Comparison of ENCODE assay signal across 15 cellular contexts in the genomic region with DNA sequence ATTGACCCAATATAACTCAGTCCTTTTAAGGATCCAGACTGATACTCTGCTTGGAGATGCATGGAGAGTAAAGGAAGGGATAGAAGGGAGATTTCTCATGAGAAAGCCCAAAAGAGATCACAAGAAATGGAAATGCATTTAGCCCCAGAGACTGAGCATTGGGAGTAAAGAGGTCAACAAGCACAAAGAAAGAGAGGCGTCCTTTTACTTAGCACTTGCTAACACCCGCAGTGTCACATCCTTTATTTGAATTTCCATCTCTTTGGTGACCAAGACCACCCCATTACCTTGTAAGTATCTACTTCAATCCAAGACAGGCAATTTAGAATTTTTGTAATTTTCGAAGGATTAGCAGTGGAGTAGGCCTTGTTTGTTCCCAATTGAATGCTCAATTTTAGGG.
A peak's percentile ranks its signal among the peaks of the same experiment; 100 is the strongest.
DNase-seq lines count a peak whose midpoint lies in the region; ATAC-seq and TF ChIP-seq lines count a peak whose summit lies in the region.
"Had no signal": no experiment of that assay in that cellular context is flagged by ENCODE, and none has a peak within 500 bp of the region (broad histone marks: within the 10 kb centered on the region; RNA-seq: fewer than 3 reads in every experiment).

No MANE protein-coding gene starts in this region.

- H3K9me2 ChIP-seq in GM23338 (ENCODE audit: insufficient read depth), result no peaks in the 10 kb centered on the region

- peaks cover 10% of the 10 kb centered on the region; the same call in 2 of the 3 replicates for H3K4me1 Mint-ChIP-seq in GM23338
- H3K4me1 Mint-ChIP-seq in neural progenitor cell, result peaks cover 12% of the 10 kb centered on the region
- H3K4me1 Mint-ChIP-seq: CD4-positive, CD25-positive, alpha-beta regulatory T cell had no signal

- no peak overlapping the region for H3K9ac ChIP-seq in neural progenitor cell
- H3K9ac ChIP-seq: BLaER1 treated with 17β-estradiol and CSF1 and Interleukin-3, amounts not matched to agents 10 nM and 100 nM; KMS-11 had no signal

- TF ChIP-seq CTCF in GM23338 (conservative IDR thresholded peaks at IDR 0.05; ENCODE audit: low read depth in 2 of 2) (no peak), neural progenitor cell (IDR thresholded peaks at IDR 0.05) (no peak)

- H3K27me3 ChIP-seq in GM23338 (ENCODE audit: insufficient read depth) (no peaks in the 10 kb centered on the region), neural progenitor cell (no peaks in the 10 kb centered on the region)
- H3K27me3 ChIP-seq: BLaER1 treated with 17β-estradiol and CSF1 and Interleukin-3, amounts not matched to agents 10 nM and 100 nM had no signal

- H3K4me3 Mint-ChIP-seq in GM23338 (no peak overlapping the region), neural progenitor cell (no peak overlapping the region)
- H3K4me3 Mint-ChIP-seq: CD4-positive, CD25-positive, alpha-beta regulatory T cell had no signal

- H3K4me1 ChIP-seq in GM23338 (ENCODE audit: insufficient read depth) (peaks cover 13% of the 10 kb centered on the region), neural progenitor cell (peaks cover 14% of the 10 kb centered on the region)

- no peak for TF ChIP-seq POLR2A in GM18505 (IDR thresholded peaks at IDR 0.05; ENCODE audit: borderline replicate concordance, extremely low read depth, insufficient read depth, insufficient read length)

- H3F3A ChIP-seq in GM23338 (replicated peaks; ENCODE audit: low read depth) (no peaks in the 10 kb centered on the region), neural progenitor cell (ENCODE audit: low read depth) (no peaks in the 10 kb centered on the region)

- H3K27ac ChIP-seq in GM23338 (ENCODE audit: low read depth) (no peak overlapping the region), neural progenitor cell (no peak overlapping the region)
- H3K27ac ChIP-seq: BLaER1 treated with 17β-estradiol and CSF1 and Interleukin-3, amounts not matched to agents 10 nM and 100 nM; KMS-11 had no signal

- H3K9me3 Mint-ChIP-seq in GM23338 (no peaks in the 10 kb centered on the region), neural progenitor cell (peaks cover 6% of the 10 kb centered on the region)

- H3K27ac Mint-ChIP-seq in GM23338 (no peak overlapping the region; the same call in 1 of the 2 replicates), neural progenitor cell (no peak overlapping the region)
- H3K27ac Mint-ChIP-seq: CD4-positive, CD25-positive, alpha-beta regulatory T cell had no signal

- H3K4me3 ChIP-seq in GM23338 (no peak overlapping the region), neural progenitor cell (no peak overlapping the region)
- H3K4me3 ChIP-seq: BLaER1 treated with 17β-estradiol and CSF1 and Interleukin-3, amounts not matched to agents 10 nM and 100 nM had no signal

- DNase-seq in GM23338 (ENCODE audit: low spot score), result peak; percentile 46
- peak; percentile 25 for DNase-seq in NCI-H2227 treated with DMSO at 0.1 percent for 48 hours (lab: John Stamatoyannopoulos, UW)
- DNase-seq in iPS DF 19.7 (ENCODE audit: low read depth, low spot score), result peak; percentile 30
- DNase-seq in neural progenitor cell (ENCODE audit: low spot score), result peak; percentile 16
- DNase-seq in NCI-H69 (lab: John Stamatoyannopoulos, UW), result no peak
- no peak for DNase-seq in AG08396 (ENCODE audit: low spot score)
- DNase-seq: 8988T; Calu3; CD4-positive, CD25-positive, alpha-beta regulatory T cell; DMS 273 treated with DMSO at 0.1 percent for 48 hours; DMS79 had no signal

- H3K79me2 ChIP-seq in GM23338 (replicated peaks; ENCODE audit: insufficient read depth), result no peaks in the 10 kb centered on the region
- no peaks in the 10 kb centered on the region for H3K79me2 ChIP-seq in neural progenitor cell (ENCODE audit: low read depth)

- no peaks in the 10 kb centered on the region for H3K9me3 ChIP-seq in neural progenitor cell (ENCODE audit: low read depth)
- H3K9me3 ChIP-seq: BLaER1 treated with 17β-estradiol and CSF1 and Interleukin-3, amounts not matched to agents 10 nM and 100 nM had no signal

- peak; percentile 68 for ATAC-seq in GM23338
- no peak for ATAC-seq in GM18505 (IDR thresholded peaks at IDR 0.05; ENCODE audit: unreplicated experiment)
- ATAC-seq: HepG2 had no signal

- H3K27me3 Mint-ChIP-seq in GM23338 (ENCODE audit: insufficient read depth, low read depth, poor library complexity), result no peaks in the 10 kb centered on the region
- no peaks in the 10 kb centered on the region for H3K27me3 Mint-ChIP-seq in neural progenitor cell (ENCODE audit: insufficient read depth, low read depth)
- H3K27me3 Mint-ChIP-seq: CD4-positive, CD25-positive, alpha-beta regulatory T cell had no signal

- H3K36me3 Mint-ChIP-seq in GM23338 (ENCODE audit: low read depth) (no peaks in the 10 kb centered on the region), neural progenitor cell (no peaks in the 10 kb centered on the region)
- H3K36me3 Mint-ChIP-seq: CD4-positive, CD25-positive, alpha-beta regulatory T cell had no signal

- H3K36me3 ChIP-seq in GM23338 (ENCODE audit: insufficient read depth) (no peaks in the 10 kb centered on the region), neural progenitor cell (no peaks in the 10 kb centered on the region)
- H3K36me3 ChIP-seq: BLaER1 treated with 17β-estradiol and CSF1 and Interleukin-3, amounts not matched to agents 10 nM and 100 nM had no signal

- H3K4me2 ChIP-seq in GM23338 (no peak overlapping the region), neural progenitor cell (peak overlapping the region; percentile 46)
- H3K4me2 ChIP-seq: BLaER1 treated with 17β-estradiol and CSF1 and Interleukin-3, amounts not matched to agents 10 nM and 100 nM; KMS-11 had no signal

- no peak overlapping the region for H2AFZ ChIP-seq in GM23338
- H2AFZ ChIP-seq in neural progenitor cell (replicated peaks), result no peak overlapping the region

- H4K20me1 ChIP-seq in GM23338 (replicated peaks; ENCODE audit: insufficient read depth) (no peaks in the 10 kb centered on the region), neural progenitor cell (ENCODE audit: low read depth) (no peaks in the 10 kb centered on the region)
- H4K20me1 ChIP-seq: BLaER1 treated with 17β-estradiol and CSF1 and Interleukin-3, amounts not matched to agents 10 nM and 100 nM had no signal

TF ChIP-seq in GM23338, 12 proteins besides CTCF, POLR2A, EP300 and RAD21:
- no peak for TF ChIP-seq EZH2 (IDR thresholded peaks at IDR 0.05; ENCODE audit: low read depth, unreplicated experiment)
- TF ChIP-seq, protein P1, sequence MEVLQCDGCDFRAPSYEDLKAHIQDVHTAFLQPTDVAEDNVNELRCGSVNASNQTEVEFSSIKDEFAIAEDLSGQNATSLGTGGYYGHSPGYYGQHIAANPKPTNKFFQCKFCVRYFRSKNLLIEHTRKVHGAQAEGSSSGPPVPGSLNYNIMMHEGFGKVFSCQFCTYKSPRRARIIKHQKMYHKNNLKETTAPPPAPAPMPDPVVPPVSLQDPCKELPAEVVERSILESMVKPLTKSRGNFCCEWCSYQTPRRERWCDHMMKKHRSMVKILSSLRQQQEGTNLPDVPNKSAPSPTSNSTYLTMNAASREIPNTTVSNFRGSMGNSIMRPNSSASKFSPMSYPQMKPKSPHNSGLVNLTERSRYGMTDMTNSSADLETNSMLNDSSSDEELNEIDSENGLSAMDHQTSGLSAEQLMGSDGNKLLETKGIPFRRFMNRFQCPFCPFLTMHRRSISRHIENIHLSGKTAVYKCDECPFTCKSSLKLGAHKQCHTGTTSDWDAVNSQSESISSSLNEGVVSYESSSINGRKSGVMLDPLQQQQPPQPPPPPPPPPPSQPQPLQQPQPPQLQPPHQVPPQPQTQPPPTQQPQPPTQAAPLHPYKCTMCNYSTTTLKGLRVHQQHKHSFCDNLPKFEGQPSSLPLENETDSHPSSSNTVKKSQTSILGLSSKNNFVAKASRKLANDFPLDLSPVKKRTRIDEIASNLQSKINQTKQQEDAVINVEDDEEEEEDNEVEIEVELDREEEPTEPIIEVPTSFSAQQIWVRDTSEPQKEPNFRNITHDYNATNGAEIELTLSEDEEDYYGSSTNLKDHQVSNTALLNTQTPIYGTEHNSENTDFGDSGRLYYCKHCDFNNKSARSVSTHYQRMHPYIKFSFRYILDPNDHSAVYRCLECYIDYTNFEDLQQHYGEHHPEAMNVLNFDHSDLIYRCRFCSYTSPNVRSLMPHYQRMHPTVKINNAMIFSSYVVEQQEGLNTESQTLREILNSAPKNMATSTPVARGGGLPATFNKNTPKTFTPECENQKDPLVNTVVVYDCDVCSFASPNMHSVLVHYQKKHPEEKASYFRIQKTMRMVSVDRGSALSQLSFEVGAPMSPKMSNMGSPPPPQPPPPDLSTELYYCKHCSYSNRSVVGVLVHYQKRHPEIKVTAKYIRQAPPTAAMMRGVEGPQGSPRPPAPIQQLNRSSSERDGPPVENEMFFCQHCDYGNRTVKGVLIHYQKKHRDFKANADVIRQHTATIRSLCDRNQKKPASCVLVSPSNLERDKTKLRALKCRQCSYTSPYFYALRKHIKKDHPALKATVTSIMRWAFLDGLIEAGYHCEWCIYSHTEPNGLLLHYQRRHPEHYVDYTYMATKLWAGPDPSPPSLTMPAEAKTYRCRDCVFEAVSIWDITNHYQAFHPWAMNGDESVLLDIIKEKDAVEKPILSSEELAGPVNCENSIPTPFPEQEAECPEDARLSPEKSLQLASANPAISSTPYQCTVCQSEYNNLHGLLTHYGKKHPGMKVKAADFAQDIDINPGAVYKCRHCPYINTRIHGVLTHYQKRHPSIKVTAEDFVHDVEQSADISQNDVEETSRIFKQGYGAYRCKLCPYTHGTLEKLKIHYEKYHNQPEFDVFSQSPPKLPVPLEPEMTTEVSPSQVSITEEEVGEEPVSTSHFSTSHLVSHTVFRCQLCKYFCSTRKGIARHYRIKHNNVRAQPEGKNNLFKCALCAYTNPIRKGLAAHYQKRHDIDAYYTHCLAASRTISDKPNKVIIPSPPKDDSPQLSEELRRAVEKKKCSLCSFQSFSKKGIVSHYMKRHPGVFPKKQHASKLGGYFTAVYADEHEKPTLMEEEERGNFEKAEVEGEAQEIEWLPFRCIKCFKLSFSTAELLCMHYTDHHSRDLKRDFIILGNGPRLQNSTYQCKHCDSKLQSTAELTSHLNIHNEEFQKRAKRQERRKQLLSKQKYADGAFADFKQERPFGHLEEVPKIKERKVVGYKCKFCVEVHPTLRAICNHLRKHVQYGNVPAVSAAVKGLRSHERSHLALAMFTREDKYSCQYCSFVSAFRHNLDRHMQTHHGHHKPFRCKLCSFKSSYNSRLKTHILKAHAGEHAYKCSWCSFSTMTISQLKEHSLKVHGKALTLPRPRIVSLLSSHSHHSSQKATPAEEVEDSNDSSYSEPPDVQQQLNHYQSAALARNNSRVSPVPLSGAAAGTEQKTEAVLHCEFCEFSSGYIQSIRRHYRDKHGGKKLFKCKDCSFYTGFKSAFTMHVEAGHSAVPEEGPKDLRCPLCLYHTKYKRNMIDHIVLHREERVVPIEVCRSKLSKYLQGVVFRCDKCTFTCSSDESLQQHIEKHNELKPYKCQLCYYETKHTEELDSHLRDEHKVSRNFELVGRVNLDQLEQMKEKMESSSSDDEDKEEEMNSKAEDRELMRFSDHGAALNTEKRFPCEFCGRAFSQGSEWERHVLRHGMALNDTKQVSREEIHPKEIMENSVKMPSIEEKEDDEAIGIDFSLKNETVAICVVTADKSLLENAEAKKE (CRISPR knock-in tag; IDR thresholded peaks at IDR 0.05), result 0 out of 2 replicates have a peak, but pooled peaks have one; percentile 48

Comparison
In these comparisons a context has a peak if more than half of its experiments do, and no peak if none do; other contexts are left out.
1. DNase-seq: peak in GM23338 (single experiment), NCI-H2227 treated with DMSO at 0.1 percent for 48 hours (single experiment), iPS DF 19.7 (single experiment) and neural progenitor cell (single experiment); none in NCI-H69 (single experiment) and AG08396 (single experiment).